Comparison of ENCODE assay signal across 14 cellular contexts in the genomic region with DNA sequence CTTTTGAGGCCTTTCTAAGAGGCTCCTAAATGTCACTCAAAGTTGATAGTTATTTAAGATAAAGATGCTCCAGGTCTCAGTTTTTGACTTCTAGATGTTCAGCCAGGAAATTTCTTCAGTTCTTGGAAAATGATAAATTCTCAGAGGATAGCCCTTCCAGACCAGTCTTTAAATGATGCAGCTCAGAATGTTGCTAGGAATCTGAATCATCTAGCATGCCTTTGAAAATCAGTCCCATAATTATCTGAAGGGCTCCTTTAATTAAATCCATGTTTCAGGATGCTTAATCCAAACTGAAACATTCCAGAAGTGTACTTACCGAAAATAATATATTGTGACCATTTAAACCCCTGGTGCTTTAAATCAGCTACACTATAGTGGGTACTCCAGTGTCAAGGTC.
"Had no signal": no experiment of that assay in that cellular context is flagged by ENCODE, and none has a peak within 500 bp of the region (broad histone marks: within the 10 kb centered on the region; RNA-seq: fewer than 3 reads in every experiment).

No MANE protein-coding gene starts in this region.

- H3K9me3 ChIP-seq: gastroesophageal sphincter had no signal

- H3K4me3 ChIP-seq: esophagus muscularis mucosa, gastroesophageal sphincter had no signal

- H3K27ac Mint-ChIP-seq: activated CD8-positive, alpha-beta memory T cell treated with anti-CD3 and anti-CD28 coated beads, Interleukin-2, amount 10 ng/mL, durations not matched to agents 7 days and 5 days; activated naive CD8-positive, alpha-beta T cell; activated T-cell treated with anti-CD3 and anti-CD28 coated beads, Interleukin-2, amount 50 U/mL, for 24 hours; naive B cell had no signal

- H3K27ac ChIP-seq: esophagus muscularis mucosa, gastroesophageal sphincter had no signal

- DNase-seq: activated CD4-positive, alpha-beta T cell treated with anti-CD3 and anti-CD28 coated beads, Interleukin-2, amount 50 U/mL, for 48 hours; activated CD8-positive, alpha-beta memory T cell treated with anti-CD3 and anti-CD28 coated beads, Interleukin-2, amount 10 ng/mL, durations not matched to agents 7 days and 5 days; activated effector memory CD4-positive, alpha-beta T cell treated with anti-CD3 and anti-CD28 coated beads, Interleukin-2, amount 50 U/mL, for 16 hours; activated T-cell treated with anti-CD3 and anti-CD28 coated beads, Interleukin-2, amount 50 U/mL, for 24 hours; aorta; naive B cell; posterior cingulate gyrus; right cardiac atrium; stimulated activated CD4-positive, alpha-beta T cell treated with anti-CD3 and anti-CD28 coated beads, Interleukin-12 subunit alpha, Interleukin-12 subunit beta, amount 100 ng/mL, for 4 hours; stimulated activated naive CD4-positive, alpha-beta T cell; T-helper 2 cell had no signal

- H3K27me3 Mint-ChIP-seq: activated CD8-positive, alpha-beta memory T cell treated with anti-CD3 and anti-CD28 coated beads, Interleukin-2, amount 10 ng/mL, durations not matched to agents 7 days and 5 days; activated naive CD8-positive, alpha-beta T cell; activated T-cell treated with anti-CD3 and anti-CD28 coated beads, Interleukin-2, amount 50 U/mL, for 24 hours; naive B cell had no signal

- H3K36me3 ChIP-seq: esophagus muscularis mucosa, gastroesophageal sphincter had no signal

- H3K4me1 ChIP-seq: esophagus muscularis mucosa, gastroesophageal sphincter had no signal

- H3K36me3 Mint-ChIP-seq: activated CD8-positive, alpha-beta memory T cell treated with anti-CD3 and anti-CD28 coated beads, Interleukin-2, amount 10 ng/mL, durations not matched to agents 7 days and 5 days; activated naive CD8-positive, alpha-beta T cell; naive B cell had no signal

- H3K27me3 ChIP-seq: esophagus muscularis mucosa, gastroesophageal sphincter had no signal

- H3K4me1 Mint-ChIP-seq: activated CD8-positive, alpha-beta memory T cell treated with anti-CD3 and anti-CD28 coated beads, Interleukin-2, amount 10 ng/mL, durations not matched to agents 7 days and 5 days; naive B cell had no signal

- H3K9me3 Mint-ChIP-seq: activated T-cell treated with anti-CD3 and anti-CD28 coated beads, Interleukin-2, amount 50 U/mL, for 24 hours had no signal

- H3K4me3 Mint-ChIP-seq: activated CD8-positive, alpha-beta memory T cell treated with anti-CD3 and anti-CD28 coated beads, Interleukin-2, amount 10 ng/mL, durations not matched to agents 7 days and 5 days; activated naive CD8-positive, alpha-beta T cell; activated T-cell treated with anti-CD3 and anti-CD28 coated beads, Interleukin-2, amount 50 U/mL, for 24 hours; naive B cell had no signal

- ATAC-seq: activated CD8-positive, alpha-beta memory T cell treated with anti-CD3 and anti-CD28 coated beads, Interleukin-2, amount 10 ng/mL, durations not matched to agents 7 days and 5 days; gastroesophageal sphincter; right cardiac atrium had no signal
